16 cellular contexts compared by ENCODE assay signal in the genomic region with DNA sequence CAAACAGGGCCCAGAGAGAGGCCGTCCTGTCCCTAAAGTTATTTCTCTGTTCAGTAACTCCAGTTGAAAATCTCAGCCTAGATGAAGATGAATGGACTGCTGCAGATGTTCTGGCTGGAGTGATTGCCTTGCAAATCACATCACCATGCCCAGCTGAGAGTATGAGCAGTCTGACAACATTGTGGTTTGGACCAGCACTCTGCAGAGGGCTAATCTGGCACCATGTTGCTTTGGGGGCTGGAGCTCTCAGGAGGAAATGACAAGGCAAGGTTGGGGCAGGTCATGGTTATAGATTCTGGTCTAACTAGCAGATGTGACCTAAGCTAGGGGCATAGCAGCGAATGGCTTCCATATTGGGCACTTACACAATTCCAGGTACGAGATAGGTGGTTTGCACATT.
DNase-seq lines count a peak whose midpoint lies in the region; ATAC-seq and TF ChIP-seq lines count a peak whose summit lies in the region.
"Had no signal": no experiment of that assay in that cellular context is flagged by ENCODE, and none has a peak within 500 bp of the region (broad histone marks: within the 10 kb centered on the region; RNA-seq: fewer than 3 reads in every experiment).

No MANE protein-coding gene starts in this region.

- H3K27me3 Mint-ChIP-seq in activated CD8-positive, alpha-beta T cell treated with anti-CD3 and anti-CD28 coated beads for 36 hours, result peaks cover 3% of the 10 kb centered on the region
- H3K27me3 Mint-ChIP-seq in Calu3 (ENCODE audit: unreplicated experiment), result peaks cover 8% of the 10 kb centered on the region

- ATAC-seq in right cardiac atrium, result no peak
- no peak for ATAC-seq in GM18909 (IDR thresholded peaks at IDR 0.05; ENCODE audit: poor library complexity, unreplicated experiment)
- no peak for ATAC-seq in activated CD8-positive, alpha-beta T cell treated with anti-CD3 and anti-CD28 coated beads for 36 hours
- ATAC-seq: A549; CD8-positive, alpha-beta T cell had no signal

- H3K27ac Mint-ChIP-seq in activated CD8-positive, alpha-beta T cell treated with anti-CD3 and anti-CD28 coated beads for 36 hours, result no peak overlapping the region
- H3K27ac Mint-ChIP-seq in Calu3 (ENCODE audit: unreplicated experiment), result no peak overlapping the region
- H3K27ac Mint-ChIP-seq: CD8-positive, alpha-beta T cell; H9 had no signal

- H3K4me1 ChIP-seq in left ventricle myocardium inferior, result no peaks in the 10 kb centered on the region
- no peaks in the 10 kb centered on the region for H3K4me1 ChIP-seq in right cardiac atrium (ENCODE audit: control insufficient read depth, insufficient read depth, low read length)
- H3K4me1 ChIP-seq: A549; BLaER1 treated with 17β-estradiol and CSF1 and Interleukin-3, amounts not matched to agents 10 nM and 100 nM had no signal

- intact Hi-C loops in left ventricle myocardium inferior (cut with micrococcal nuclease) (no loop called here), right cardiac atrium (cut with DNase I) (no loop called here), Calu3 (cut with micrococcal nuclease; ENCODE audit: unreplicated experiment) (no loop called here)
- intact Hi-C loops in activated CD8-positive, alpha-beta T cell treated with anti-CD3 and anti-CD28 coated beads for 36 hours (cut with micrococcal nuclease), result no loop called here

- H3K36me3 Mint-ChIP-seq in activated CD8-positive, alpha-beta T cell treated with anti-CD3 and anti-CD28 coated beads for 36 hours (ENCODE audit: low read depth), result no peaks in the 10 kb centered on the region
- no peaks in the 10 kb centered on the region for H3K36me3 Mint-ChIP-seq in Calu3 (ENCODE audit: insufficient read depth, unreplicated experiment)
- H3K36me3 Mint-ChIP-seq: CD8-positive, alpha-beta T cell had no signal

- 88% methylated on average over 3 of the region's 3 CpGs for WGBS in right cardiac atrium

- H3K9me3 ChIP-seq in left ventricle myocardium inferior (replicated peaks), result no peaks in the 10 kb centered on the region
- no peaks in the 10 kb centered on the region for H3K9me3 ChIP-seq in right cardiac atrium (ENCODE audit: control insufficient read depth, low read length)
- H3K9me3 ChIP-seq: A549; BLaER1 treated with 17β-estradiol and CSF1 and Interleukin-3, amounts not matched to agents 10 nM and 100 nM had no signal

- H3K4me3 Mint-ChIP-seq in activated CD8-positive, alpha-beta T cell treated with anti-CD3 and anti-CD28 coated beads for 36 hours, result no peak overlapping the region
- no peak overlapping the region for H3K4me3 Mint-ChIP-seq in Calu3 (ENCODE audit: low read depth, unreplicated experiment)
- H3K4me3 Mint-ChIP-seq: CD8-positive, alpha-beta T cell; H9 had no signal

- no TSS peak for BruUV-seq in Calu3 (replicated peaks; lab: Mats Ljungman, UMichigan)

- TF ChIP-seq CTCF in left ventricle myocardium inferior (IDR thresholded peaks at IDR 0.05; ENCODE audit: borderline replicate concordance) (no peak), fibroblast of mammary gland (conservative IDR thresholded peaks at IDR 0.05; ENCODE audit: control insufficient read depth, insufficient read depth, low read depth, low read length) (no peak), Calu3 (IDR thresholded peaks at IDR 0.05; ENCODE audit: unreplicated experiment) (no peak)
- TF ChIP-seq CTCF in activated CD8-positive, alpha-beta T cell treated with anti-CD3 and anti-CD28 coated beads for 36 hours (IDR thresholded peaks at IDR 0.05), result no peak

- no peaks in the 10 kb centered on the region for H3K36me3 ChIP-seq in left ventricle myocardium inferior
- H3K36me3 ChIP-seq: BLaER1 treated with 17β-estradiol and CSF1 and Interleukin-3, amounts not matched to agents 10 nM and 100 nM had no signal

- H3K4me1 Mint-ChIP-seq in activated CD8-positive, alpha-beta T cell treated with anti-CD3 and anti-CD28 coated beads for 36 hours (ENCODE audit: low read depth), result no peaks in the 10 kb centered on the region
- H3K4me1 Mint-ChIP-seq in Calu3 (ENCODE audit: low read depth, unreplicated experiment), result no peaks in the 10 kb centered on the region

- CTCF ChIA-PET in activated CD8-positive, alpha-beta T cell treated with anti-CD3 and anti-CD28 coated beads for 36 hours (lab: Charles Lee), result no interaction called here
- CTCF ChIA-PET in Calu3 (lab: Charles Lee), result interaction anchor here (0.6 kb wide), 1 partner anchor 82 kb away, joined by 3 read pairs; no protein-coding TSS in a partner anchor

- H3K4me3 ChIP-seq in left ventricle myocardium inferior (no peak overlapping the region), right cardiac atrium (ENCODE audit: low read length) (no peak overlapping the region), fibroblast of mammary gland (ENCODE audit: control insufficient read depth, low read depth, low read length) (no peak overlapping the region)
- H3K4me3 ChIP-seq: A549; BLaER1 treated with 17β-estradiol and CSF1 and Interleukin-3, amounts not matched to agents 10 nM and 100 nM had no signal

- no peak for DNase-seq in left ventricle myocardium inferior
- DNase-seq in right cardiac atrium, result no peak
- peak; percentile 8 for DNase-seq in fibroblast of mammary gland (ENCODE audit: low read depth)
- peak; percentile 24 for DNase-seq in pons (ENCODE audit: low spot score)
- no peak for DNase-seq in activated CD8-positive, alpha-beta T cell treated with anti-CD3 and anti-CD28 coated beads for 36 hours
- DNase-seq in Calu3, result no peak
- DNase-seq: AML-193; CD8-positive, alpha-beta T cell; DMS 273 treated with DMSO at 0.1 percent for 48 hours; DMS53; DND-41; H9 had no signal

- POLR2A ChIA-PET in activated CD8-positive, alpha-beta T cell treated with anti-CD3 and anti-CD28 coated beads for 36 hours (lab: Charles Lee), result no interaction called here

- H3K9me3 Mint-ChIP-seq in activated CD8-positive, alpha-beta T cell treated with anti-CD3 and anti-CD28 coated beads for 36 hours, result no peaks in the 10 kb centered on the region
- H3K9me3 Mint-ChIP-seq in Calu3 (ENCODE audit: low read depth, unreplicated experiment), result peaks cover 2% of the 10 kb centered on the region
- H3K9me3 Mint-ChIP-seq: CD8-positive, alpha-beta T cell; H9 had no signal

- no peaks in the 10 kb centered on the region for H3K27me3 ChIP-seq in left ventricle myocardium inferior (ENCODE audit: low read depth)
- no peaks in the 10 kb centered on the region for H3K27me3 ChIP-seq in right cardiac atrium (ENCODE audit: control insufficient read depth, insufficient read depth)
- H3K27me3 ChIP-seq: BLaER1 treated with 17β-estradiol and CSF1 and Interleukin-3, amounts not matched to agents 10 nM and 100 nM had no signal

- peak overlapping the region; percentile 60 for H3K27ac ChIP-seq in left ventricle myocardium inferior (replicated peaks)
- no peak overlapping the region for H3K27ac ChIP-seq in right cardiac atrium (ENCODE audit: low read length)
- H3K27ac ChIP-seq: 22Rv1; A549; BLaER1 treated with 17β-estradiol and CSF1 and Interleukin-3, amounts not matched to agents 10 nM and 100 nM had no signal

Comparison
In these comparisons a context has a peak if more than half of its experiments do, and no peak if none do; other contexts are left out.
1. DNase-seq: peak in fibroblast of mammary gland (single experiment) and pons (single experiment); none in left ventricle myocardium inferior (single experiment), right cardiac atrium (0 of 3), activated CD8-positive, alpha-beta T cell treated with anti-CD3 and anti-CD28 coated beads for 36 hours (single experiment) and Calu3 (single experiment).